In the genomic region with DNA sequence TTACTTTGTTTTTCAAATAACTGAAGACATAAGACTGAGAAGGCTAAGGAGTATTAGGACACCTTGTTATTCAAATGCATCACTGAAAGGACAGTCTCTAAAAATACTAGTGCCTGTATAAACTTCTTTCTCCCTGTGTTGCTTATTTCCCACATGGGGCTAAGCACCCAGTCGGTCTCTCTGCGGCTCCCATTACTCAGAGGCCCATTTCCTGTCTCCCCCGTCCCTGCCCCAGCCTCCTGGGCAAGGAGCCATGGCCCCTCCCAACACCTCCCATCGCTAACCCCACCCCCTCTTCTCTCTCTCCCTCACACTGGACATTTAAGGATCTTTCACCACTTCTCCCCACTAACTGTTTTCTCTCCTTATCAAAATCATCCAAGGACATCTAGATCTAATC, we compare ENCODE assay signal across 8 cellular contexts.
DNase-seq lines count a peak whose midpoint lies in the region; ATAC-seq, FAIRE-seq and TF ChIP-seq lines count a peak whose summit lies in the region.

No MANE protein-coding gene starts in this region.

- H3K27me3 Mint-ChIP-seq in astrocyte (ENCODE audit: low read depth, unreplicated experiment) = peaks cover 3% of the 10 kb centered on the region

- H3K79me2 ChIP-seq in astrocyte (ENCODE audit: insufficient read depth, low read length) = no peaks in the 10 kb centered on the region

- H3K4me1 Mint-ChIP-seq in astrocyte (ENCODE audit: low read depth, unreplicated experiment) = peaks cover 18% of the 10 kb centered on the region

- CTCF ChIA-PET in HEK293T (lab: Yijun Ruan, JAX) = interaction anchor here (0.6 to 0.7 kb wide), 2 partner anchors 14 to 246 kb away, joined by 3 to 6 read pairs; no protein-coding TSS in a partner anchor

- no peaks in the 10 kb centered on the region for H3K9me3 Mint-ChIP-seq in astrocyte (ENCODE audit: unreplicated experiment)

- ATAC-seq in HG03196 (IDR thresholded peaks at IDR 0.05; ENCODE audit: unreplicated experiment) (peak; percentile 54), left lung (peak; percentile 69), HG03460 (IDR thresholded peaks at IDR 0.05; ENCODE audit: unreplicated experiment) (no peak), HG02870 (IDR thresholded peaks at IDR 0.05; ENCODE audit: unreplicated experiment) (no peak)

- DNase-seq in Caki2 (ENCODE audit: low read depth) (peak; percentile 34), astrocyte (ENCODE audit: low read depth) (peak; percentile 68), left lung (peak; percentile 67 to 72), HEK293T (ENCODE audit: extremely low spot score) (no peak), middle frontal gyrus (ENCODE audit: extremely low spot score, low spot score) (no peak)

- H3K4me3 Mint-ChIP-seq in astrocyte (ENCODE audit: unreplicated experiment) = no peak overlapping the region

- H3K27ac ChIP-seq in astrocyte (ENCODE audit: low read depth, low read length) = peak overlapping the region; percentile 35
- no peak overlapping the region for H3K27ac ChIP-seq in left lung

- no peaks in the 10 kb centered on the region for H3K36me3 ChIP-seq in astrocyte (ENCODE audit: insufficient read depth, low read length)
- H3K36me3 ChIP-seq in left lung = no peaks in the 10 kb centered on the region

- peak overlapping the region; percentile 61 for H3K4me2 ChIP-seq in astrocyte (ENCODE audit: low read length)

- intact Hi-C loops in left lung (cut with DNase I) = no loop called here

- H3K4me1 ChIP-seq in astrocyte (ENCODE audit: insufficient read depth, low read length) (peaks cover 17% of the 10 kb centered on the region), left lung (peaks cover 0 to 11% of the 10 kb centered on the region in 2 donors)

- H3K36me3 Mint-ChIP-seq in astrocyte (ENCODE audit: low read depth, unreplicated experiment) = no peaks in the 10 kb centered on the region

- no peaks in the 10 kb centered on the region for H4K20me1 ChIP-seq in astrocyte (ENCODE audit: insufficient read depth, low read length)

- H3K9ac ChIP-seq in astrocyte (ENCODE audit: low read length) = peak overlapping the region; percentile 15

- in situ Hi-C loops in Caki2 (cut with HindIII; ENCODE audit: low pct_unique_long_range_greater_than_20kb, low sequenced_read_pairs) = no loop called here

- H3K4me3 ChIP-seq in astrocyte (ENCODE audit: insufficient read depth, low read depth, low read length) = no peak overlapping the region
- no peak overlapping the region for H3K4me3 ChIP-seq in left lung

- POLR2A ChIA-PET in HEK293T (lab: Yijun Ruan, JAX) = interaction anchor here (0.7 kb wide), 1 partner anchor 90 kb away, joined by 3 read pairs; no protein-coding TSS in a partner anchor

- FAIRE-seq in astrocyte (lab: Jason Lieb, UNC) = no peak

- H3K27ac Mint-ChIP-seq in astrocyte (ENCODE audit: unreplicated experiment) = peak overlapping the region; percentile 79

- H3K27me3 ChIP-seq in astrocyte (ENCODE audit: insufficient read depth, low read length) (no peaks in the 10 kb centered on the region), left lung (peaks cover 0 to 14% of the 10 kb centered on the region in 2 donors)

- H2AFZ ChIP-seq in astrocyte (ENCODE audit: low read depth, low read length) = peak overlapping the region; percentile 3

- no peak for TF ChIP-seq CTCF in astrocyte (IDR thresholded peaks at IDR 0.05; ENCODE audit: insufficient read depth, low read depth, low read length)
- TF ChIP-seq CTCF in left lung (IDR thresholded peaks at IDR 0.05) = no peak

- no peaks in the 10 kb centered on the region for H3K9me3 ChIP-seq in astrocyte (ENCODE audit: insufficient read depth, low read depth, low read length)
- no peaks in the 10 kb centered on the region for H3K9me3 ChIP-seq in left lung

TF ChIP-seq in HEK293T, 16 proteins besides CTCF, POLR2A, EP300 and RAD21:
- TF ChIP-seq TARDBP (IDR thresholded peaks at IDR 0.05) (no peak), SUZ12 (IDR thresholded peaks at IDR 0.05) (no peak), NFRKB (IDR thresholded peaks at IDR 0.05) (no peak), L3MBTL2 (conservative IDR thresholded peaks at IDR 0.05) (no peak), ZNF384 (IDR thresholded peaks at IDR 0.05) (no peak), CTBP1 (IDR thresholded peaks at IDR 0.05; ENCODE audit: borderline replicate concordance) (no peak), FOXK2 (IDR thresholded peaks at IDR 0.05) (no peak)

Comparison
In these comparisons a context has a peak if more than half of its experiments do, and no peak if none do; other contexts are left out.
1. DNase-seq: peak in Caki2 (single experiment), astrocyte (single experiment) and left lung (2 of 2); none in HEK293T (single experiment) and middle frontal gyrus (single experiment).
2. ATAC-seq: peak in HG03196 (single experiment) and left lung (single experiment); none in HG03460 (single experiment) and HG02870 (single experiment).